Comparison of ENCODE assay signal across 8 cellular contexts in genomic region chr18:74292541-74292858, GRCh38. TPM values are rescaled to one million over a fixed set of nuclear protein-coding genes. Genes with fewer than 3 reads are reported as not detected.
A peak's percentile ranks its signal among the peaks of the same experiment; 100 is the strongest.
DNase-seq lines count a peak whose midpoint lies in the region; ATAC-seq and TF ChIP-seq lines count a peak whose summit lies in the region.

No MANE protein-coding gene starts in this region.

- H3K27ac ChIP-seq in DOHH2 (ENCODE audit: low read depth, low read length) (peak overlapping the region; percentile 17; the same call in 1 of the 2 replicates), Panc1 (ENCODE audit: low read length) (peak overlapping the region; percentile 84), esophagus squamous epithelium (peak overlapping the region; percentile 32 to 87 (median 80)), prostate gland (peak overlapping the region; percentile 57 to 67)

- no peak for TF ChIP-seq POLR2A in esophagus squamous epithelium (IDR thresholded peaks at IDR 0.05)
- TF ChIP-seq POLR2A in prostate gland (IDR thresholded peaks at IDR 0.05) = no peak

- H3K79me2 ChIP-seq in DOHH2 (ENCODE audit: control insufficient read depth, low read length) = peaks cover 11% of the 10 kb centered on the region

- H3K9me3 ChIP-seq in DOHH2 (ENCODE audit: control insufficient read depth, insufficient read depth, low read length) (peaks cover 14% of the 10 kb centered on the region; the same call in 1 of the 2 replicates), Panc1 (ENCODE audit: control insufficient read depth, insufficient read depth, low read depth, low read length) (no peaks in the 10 kb centered on the region), esophagus squamous epithelium (no peaks in the 10 kb centered on the region), prostate gland (no peaks in the 10 kb centered on the region)

- H3K4me1 ChIP-seq in DOHH2 (ENCODE audit: control insufficient read depth, low read length) (peaks cover 16% of the 10 kb centered on the region), Panc1 (ENCODE audit: control insufficient read depth, insufficient read depth, low read length) (peaks cover 10% of the 10 kb centered on the region; the same call in 1 of the 2 replicates), esophagus squamous epithelium (peaks cover 10 to 36% (median 18%) of the 10 kb centered on the region in 3 donors), prostate gland (replicated peaks) (no peaks in the 10 kb centered on the region)

- WGBS in esophagus squamous epithelium, 2 donors = 9 to 14% methylated on average over 4 of the region's 4 CpGs
- 3% methylated on average over 4 of the region's 4 CpGs for WGBS in prostate gland

- H3K4me3 ChIP-seq in DOHH2 (ENCODE audit: low read length) = peak overlapping the region; percentile 80
- H3K4me3 ChIP-seq in Panc1 (ENCODE audit: low read depth in 2 of 2, low read length in 2 of 2) = peak overlapping the region; percentile 70 to 79
- H3K4me3 ChIP-seq in esophagus squamous epithelium = peak overlapping the region; percentile 64 to 97 (median 88)
- H3K4me3 ChIP-seq in prostate gland = peak overlapping the region; percentile 75 to 92

- POLR2A ChIA-PET in Panc1 (lab: Charles Lee) = no interaction called here

- H3K27me3 ChIP-seq in DOHH2 (ENCODE audit: control insufficient read depth, low read length) (no peaks in the 10 kb centered on the region), Panc1 (ENCODE audit: control insufficient read depth, insufficient read depth, low read length) (no peaks in the 10 kb centered on the region), esophagus squamous epithelium (no peaks in the 10 kb centered on the region), prostate gland (replicated peaks; ENCODE audit: insufficient read depth) (no peaks in the 10 kb centered on the region)

- no peaks in the 10 kb centered on the region for H3K9me2 ChIP-seq in DOHH2 (replicated peaks; ENCODE audit: control insufficient read depth, low read length)

- in situ Hi-C loops in Panc1 (cut with HindIII; ENCODE audit: low pct_unique_long_range_greater_than_20kb, low sequenced_read_pairs) = no loop called here

- H4K20me1 ChIP-seq in DOHH2 (ENCODE audit: control insufficient read depth, insufficient read depth, low read depth, low read length) = no peaks in the 10 kb centered on the region

- BruUV-seq in Panc1 (replicated peaks; lab: Mats Ljungman, UMichigan) = no TSS peak

- ATAC-seq in Panc1 (no peak), GM18867 (IDR thresholded peaks at IDR 0.05; ENCODE audit: unreplicated experiment) (no peak), GM19467 (IDR thresholded peaks at IDR 0.05; ENCODE audit: unreplicated experiment) (no peak)

- intact Hi-C loops in Panc1 (cut with micrococcal nuclease; ENCODE audit: unreplicated experiment) = no loop called here
- intact Hi-C loops in esophagus squamous epithelium (cut with DNase I) = no loop called here
- intact Hi-C loops in prostate gland (cut with DNase I) = loop anchor here (5.0 kb wide), 2 partner anchors 145 to 200 kb away; partner anchors contain the start of genes FBXO15 and TIMM21

- no peaks in the 10 kb centered on the region for H3K36me3 ChIP-seq in DOHH2 (ENCODE audit: control insufficient read depth, low read length)
- no peaks in the 10 kb centered on the region for H3K36me3 ChIP-seq in Panc1 (ENCODE audit: control insufficient read depth, insufficient read depth, low read length)
- no peaks in the 10 kb centered on the region for H3K36me3 ChIP-seq in esophagus squamous epithelium
- H3K36me3 ChIP-seq in prostate gland = no peaks in the 10 kb centered on the region

- no peaks in the 10 kb centered on the region for H3F3A ChIP-seq in DOHH2 (ENCODE audit: control insufficient read depth, insufficient read depth)

- CTCF ChIA-PET in Panc1 (lab: Charles Lee) = no interaction called here

- H3K4me2 ChIP-seq in DOHH2 (ENCODE audit: low read length) = peak overlapping the region; percentile 92

- DNase-seq in Panc1 (ENCODE audit: low read depth, low spot score) (no peak), esophagus squamous epithelium (lab: John Stamatoyannopoulos, UW) (no peak), prostate gland (ENCODE audit: low spot score) (no peak), SKM-1 treated with dmso at 0.1 percent for 144 hours (lab: John Stamatoyannopoulos, UW; ENCODE audit: unreplicated experiment) (no peak), occipital lobe (lab: John Stamatoyannopoulos, UW) (no peak)

- TF ChIP-seq CTCF in DOHH2 (IDR thresholded peaks at IDR 0.05; ENCODE audit: low read depth, low read length, poor library complexity, severe bottlenecking) (no peak), Panc1 (IDR thresholded peaks at IDR 0.05) (no peak), esophagus squamous epithelium (IDR thresholded peaks at IDR 0.05) (no peak), prostate gland (IDR thresholded peaks at IDR 0.05) (no peak)

RNA-seq across cellular contexts. Expression of gene CYB5A, which starts 0.7 kb away (rescaled TPM):
- 51.3 TPM for total RNA-seq in Panc1 (2021; ENCODE audit: unreplicated experiment)
- polyA plus RNA-seq in Panc1 (2012; ENCODE audit: insufficient read length) = 88.7 TPM
- total RNA-seq in esophagus squamous epithelium = 100 to 1,000 TPM in 1 of 4 donors, 10 to 100 TPM in 3; 75.2 to 115 (median 90.3) TPM
- 100 to 1,000 TPM in 1 of 2 donors, 10 to 100 TPM in 1; 76.6 to 144 TPM for total RNA-seq in prostate gland
- total RNA-seq in occipital lobe = 15.3 TPM

RNA-seq across cellular contexts. Expression of gene C18orf63, which starts 23.1 kb away (rescaled TPM):
- total RNA-seq in Panc1 (2021; ENCODE audit: unreplicated experiment) (not detected), esophagus squamous epithelium (not detected), prostate gland (1 to 10 TPM in 1 of 2 donors, not detected in 1; 4.7 TPM), occipital lobe (not detected)
- not detected for polyA plus RNA-seq in Panc1 (2012; ENCODE audit: insufficient read length)

Comparison
In these comparisons a context has a peak if more than half of its experiments do, and no peak if none do; other contexts are left out.
1. H3K27ac ChIP-seq: peak in every context shown above with its lines; median percentile 84 in Panc1; 80 in esophagus squamous epithelium; 62 in prostate gland; 17 in DOHH2.